In genomic region chr20:39773380-39774000, GRCh38 we compare ENCODE assay signal across 22 cellular contexts.
A peak's percentile ranks its signal among the peaks of the same experiment; 100 is the strongest.
DNase-seq lines count a peak whose midpoint lies in the region; ATAC-seq and TF ChIP-seq lines count a peak whose summit lies in the region.
"Had no signal": no experiment of that assay in that cellular context is flagged by ENCODE, and none has a peak within 500 bp of the region (broad histone marks: within the 10 kb centered on the region; RNA-seq: fewer than 3 reads in every experiment).

No MANE protein-coding gene starts in this region.

- intact Hi-C loops in left ventricle myocardium superior (cut with micrococcal nuclease) = no loop called here
- intact Hi-C loops in PC-3 (cut with micrococcal nuclease) = no loop called here

- H3K27me3 Mint-ChIP-seq in activated T-cell treated with anti-CD3 and anti-CD28 coated beads, Interleukin-2, amount 50 U/mL, for 72 hours (ENCODE audit: low read depth) = no peaks in the 10 kb centered on the region
- H3K27me3 Mint-ChIP-seq in activated naive CD4-positive, alpha-beta T cell treated with anti-CD3 and anti-CD28 coated beads, Interleukin-2, amount 10 ng/mL, durations not matched to agents 7 days and 5 days = no peaks in the 10 kb centered on the region
- H3K27me3 Mint-ChIP-seq: activated naive CD8-positive, alpha-beta T cell had no signal

- H3K36me3 ChIP-seq in right atrium auricular region (no peaks in the 10 kb centered on the region), RWPE2 (ENCODE audit: low read depth) (no peaks in the 10 kb centered on the region), PC-3 (ENCODE audit: low read depth, low read length) (no peaks in the 10 kb centered on the region)
- H3K36me3 ChIP-seq: brain microvascular endothelial cell, stomach had no signal

- CTCF ChIA-PET in PC-3 (lab: Charles Lee) = no interaction called here
- CTCF ChIA-PET in activated naive CD4-positive, alpha-beta T cell treated with anti-CD3 and anti-CD28 coated beads, Interleukin-2, amount 10 ng/mL, durations not matched to agents 7 days and 5 days (lab: Charles Lee) = no interaction called here

- H3K27ac Mint-ChIP-seq in activated T-cell treated with anti-CD3 and anti-CD28 coated beads, Interleukin-2, amount 50 U/mL, for 72 hours = no peak overlapping the region
- no peak overlapping the region for H3K27ac Mint-ChIP-seq in activated naive CD4-positive, alpha-beta T cell treated with anti-CD3 and anti-CD28 coated beads, Interleukin-2, amount 10 ng/mL, durations not matched to agents 7 days and 5 days
- H3K27ac Mint-ChIP-seq: activated naive CD8-positive, alpha-beta T cell; nephron progenitor cell; T-helper 2 cell treated with Interferon-gamma antibody and Interleukin-4, amounts not matched to agents 5 μg/mL and 100 μg/mL, for 36 hours had no signal

- TF ChIP-seq CTCF in right atrium auricular region (IDR thresholded peaks at IDR 0.05) = no peak
- peak; percentile 16 for TF ChIP-seq CTCF in RWPE2 (IDR thresholded peaks at IDR 0.05; ENCODE audit: poor library complexity, severe bottlenecking)
- TF ChIP-seq CTCF in fibroblast of mammary gland (conservative IDR thresholded peaks at IDR 0.05; ENCODE audit: control insufficient read depth, insufficient read depth, low read depth, low read length) = no peak
- TF ChIP-seq CTCF in PC-3 (conservative IDR thresholded peaks at IDR 0.05; ENCODE audit: low read depth, low read length) = no peak

- no peak overlapping the region for H2AFZ ChIP-seq in PC-3 (ENCODE audit: low read length)

- H3K4me2 ChIP-seq in PC-3 (ENCODE audit: low read length) = no peak overlapping the region
- H3K4me2 ChIP-seq: SK-N-SH had no signal

- H3K36me3 Mint-ChIP-seq in activated T-cell treated with anti-CD3 and anti-CD28 coated beads, Interleukin-2, amount 50 U/mL, for 72 hours (ENCODE audit: insufficient read depth in 2 of 2) = peaks cover 0 to 3% of the 10 kb centered on the region in 2 donors
- H3K36me3 Mint-ChIP-seq in activated naive CD4-positive, alpha-beta T cell treated with anti-CD3 and anti-CD28 coated beads, Interleukin-2, amount 10 ng/mL, durations not matched to agents 7 days and 5 days = no peaks in the 10 kb centered on the region
- H3K36me3 Mint-ChIP-seq: activated naive CD8-positive, alpha-beta T cell had no signal

- ATAC-seq in left ventricle myocardium superior = peak; percentile 72
- peak; percentile 28; the same call in 1 of the 3 replicates for ATAC-seq in RWPE2 (ENCODE audit: low read depth)
- ATAC-seq in PC-3 = no peak
- ATAC-seq in activated T-cell treated with anti-CD3 and anti-CD28 coated beads, Interleukin-2, amount 50 U/mL, for 72 hours (replicated peaks in 1 of 2) = no peak
- no peak for ATAC-seq in GM19455 (IDR thresholded peaks at IDR 0.05; ENCODE audit: unreplicated experiment)
- ATAC-seq: activated CD4-positive, CD25-positive, alpha-beta regulatory T cell treated with anti-CD3 and anti-CD28 coated beads, Interleukin-2, amount 50 U/mL, for 24 hours had no signal

- no peak for DNase-seq in left ventricle myocardium superior
- no peak for DNase-seq in right atrium auricular region (ENCODE audit: low spot score)
- DNase-seq in RWPE2 (ENCODE audit: low spot score) = no peak
- peak; percentile 54 for DNase-seq in fibroblast of mammary gland (ENCODE audit: low read depth)
- DNase-seq in PC-3 = no peak
- DNase-seq in activated T-cell treated with anti-CD3 and anti-CD28 coated beads, Interleukin-2, amount 50 U/mL, for 72 hours = no peak
- no peak for DNase-seq in activated naive CD4-positive, alpha-beta T cell treated with anti-CD3 and anti-CD28 coated beads, Interleukin-2, amount 10 ng/mL, durations not matched to agents 7 days and 5 days
- DNase-seq: activated CD8-positive, alpha-beta memory T cell treated with anti-CD3 and anti-CD28 coated beads for 24 hours; brain microvascular endothelial cell; DMS153; left cardiac atrium; midbrain; NCI-H1436; nephron progenitor cell; posterior cingulate gyrus; SK-N-SH; stimulated activated CD4-positive, alpha-beta T cell treated with anti-CD3 and anti-CD28 coated beads, Interleukin-2, amount 100 ng/mL, for 48 hours; stomach had no signal

- H4K20me1 ChIP-seq in PC-3 (ENCODE audit: low read length) = no peaks in the 10 kb centered on the region

- H3K9me3 Mint-ChIP-seq in activated T-cell treated with anti-CD3 and anti-CD28 coated beads, Interleukin-2, amount 50 U/mL, for 72 hours = peaks cover 3 to 4% of the 10 kb centered on the region in 2 donors
- peaks cover 2% of the 10 kb centered on the region for H3K9me3 Mint-ChIP-seq in activated naive CD4-positive, alpha-beta T cell treated with anti-CD3 and anti-CD28 coated beads, Interleukin-2, amount 10 ng/mL, durations not matched to agents 7 days and 5 days

- H3K4me1 ChIP-seq in right atrium auricular region (peaks cover 0 to 3% of the 10 kb centered on the region in 2 donors), RWPE2 (ENCODE audit: insufficient read depth, poor library complexity, severe bottlenecking) (no peaks in the 10 kb centered on the region), PC-3 (ENCODE audit: insufficient read depth, low read length) (no peaks in the 10 kb centered on the region)

- no peaks in the 10 kb centered on the region for H3K79me2 ChIP-seq in PC-3 (ENCODE audit: low read length)

- POLR2A ChIA-PET in PC-3 (lab: Charles Lee; ENCODE audit: unreplicated experiment) = no interaction called here

- H3F3A ChIP-seq in PC-3 (ENCODE audit: low read length, unreplicated experiment) = no peaks in the 10 kb centered on the region

- H3K27me3 ChIP-seq in right atrium auricular region (no peaks in the 10 kb centered on the region), RWPE2 (ENCODE audit: insufficient read depth, poor library complexity, severe bottlenecking) (no peaks in the 10 kb centered on the region), PC-3 (ENCODE audit: low read length) (no peaks in the 10 kb centered on the region)
- H3K27me3 ChIP-seq: brain microvascular endothelial cell, stomach had no signal

- H3K4me1 Mint-ChIP-seq in activated T-cell treated with anti-CD3 and anti-CD28 coated beads, Interleukin-2, amount 50 U/mL, for 72 hours (ENCODE audit: low read depth) = no peaks in the 10 kb centered on the region
- H3K4me1 Mint-ChIP-seq in activated naive CD4-positive, alpha-beta T cell treated with anti-CD3 and anti-CD28 coated beads, Interleukin-2, amount 10 ng/mL, durations not matched to agents 7 days and 5 days = no peaks in the 10 kb centered on the region

- no peak overlapping the region for H3K4me3 Mint-ChIP-seq in activated T-cell treated with anti-CD3 and anti-CD28 coated beads, Interleukin-2, amount 50 U/mL, for 72 hours
- no peak overlapping the region for H3K4me3 Mint-ChIP-seq in activated naive CD4-positive, alpha-beta T cell treated with anti-CD3 and anti-CD28 coated beads, Interleukin-2, amount 10 ng/mL, durations not matched to agents 7 days and 5 days
- H3K4me3 Mint-ChIP-seq: activated naive CD8-positive, alpha-beta T cell; nephron progenitor cell; T-helper 2 cell treated with Interferon-gamma antibody and Interleukin-4, amounts not matched to agents 5 μg/mL and 100 μg/mL, for 36 hours had no signal

- BruUV-seq in PC-3 (replicated peaks; lab: Mats Ljungman, UMichigan) = no TSS peak

- H3K9me3 ChIP-seq in right atrium auricular region = peaks cover 0 to 21% of the 10 kb centered on the region in 2 donors
- peaks cover 10% of the 10 kb centered on the region for H3K9me3 ChIP-seq in RWPE2 (ENCODE audit: severe bottlenecking)
- peaks cover 40% of the 10 kb centered on the region; the same call in 1 of the 2 replicates for H3K9me3 ChIP-seq in PC-3 (ENCODE audit: low read length)

- no peak overlapping the region for H3K27ac ChIP-seq in right atrium auricular region
- H3K27ac ChIP-seq in RWPE2 (ENCODE audit: poor library complexity, severe bottlenecking) = no peak overlapping the region
- no peak overlapping the region for H3K27ac ChIP-seq in PC-3 (ENCODE audit: low read length)
- H3K27ac ChIP-seq: brain microvascular endothelial cell, stomach had no signal

- H3K9ac ChIP-seq in PC-3 (ENCODE audit: low read length) = no peak overlapping the region
- H3K9ac ChIP-seq: SK-N-SH had no signal

- no peaks in the 10 kb centered on the region for H3K9me2 ChIP-seq in PC-3 (replicated peaks; ENCODE audit: low read length)
- H3K9me2 ChIP-seq: SK-N-SH had no signal

- H3K4me3 ChIP-seq in right atrium auricular region = no peak overlapping the region
- H3K4me3 ChIP-seq in RWPE2 (ENCODE audit: severe bottlenecking) = no peak overlapping the region
- no peak overlapping the region for H3K4me3 ChIP-seq in fibroblast of mammary gland (ENCODE audit: control insufficient read depth, low read depth, low read length)
- H3K4me3 ChIP-seq in PC-3 (ENCODE audit: low read length) = no peak overlapping the region
- H3K4me3 ChIP-seq: stomach had no signal

Comparison
In these comparisons a context has a peak if more than half of its experiments do, and no peak if none do; other contexts are left out.
1. ATAC-seq: peak in left ventricle myocardium superior (single experiment) and RWPE2 (single experiment); none in PC-3 (single experiment), activated T-cell treated with anti-CD3 and anti-CD28 coated beads, Interleukin-2, amount 50 U/mL, for 72 hours (0 of 2) and GM19455 (single experiment).